In genomic region chr14:74655597-74656389, GRCh38 we compare ENCODE assay signal across 1 cellular context.
TF ChIP-seq lines count a peak whose summit lies in the region.

No MANE protein-coding gene starts in this region.

TF ChIP-seq in HepG2, 621 proteins besides CTCF, POLR2A, EP300 and RAD21:
- TF ChIP-seq CEBPB (IDR thresholded peaks at IDR 0.05; ENCODE audit: borderline replicate concordance, low read depth, low read length), result peak; percentile 58; the same call in 1 of the 2 replicates
- TF ChIP-seq PLRG1 (conservative IDR thresholded peaks at IDR 0.05), result no peak
- peak; percentile 12 to 43; a peak in 1 of 4 replicates for TF ChIP-seq MAFK (conservative IDR thresholded peaks at IDR 0.05 in 1 of 2, IDR thresholded peaks at IDR 0.05 in 1 of 2; ENCODE audit: low read length in 2 of 2)
